1 cellular context compared by ENCODE assay signal in the genomic region with DNA sequence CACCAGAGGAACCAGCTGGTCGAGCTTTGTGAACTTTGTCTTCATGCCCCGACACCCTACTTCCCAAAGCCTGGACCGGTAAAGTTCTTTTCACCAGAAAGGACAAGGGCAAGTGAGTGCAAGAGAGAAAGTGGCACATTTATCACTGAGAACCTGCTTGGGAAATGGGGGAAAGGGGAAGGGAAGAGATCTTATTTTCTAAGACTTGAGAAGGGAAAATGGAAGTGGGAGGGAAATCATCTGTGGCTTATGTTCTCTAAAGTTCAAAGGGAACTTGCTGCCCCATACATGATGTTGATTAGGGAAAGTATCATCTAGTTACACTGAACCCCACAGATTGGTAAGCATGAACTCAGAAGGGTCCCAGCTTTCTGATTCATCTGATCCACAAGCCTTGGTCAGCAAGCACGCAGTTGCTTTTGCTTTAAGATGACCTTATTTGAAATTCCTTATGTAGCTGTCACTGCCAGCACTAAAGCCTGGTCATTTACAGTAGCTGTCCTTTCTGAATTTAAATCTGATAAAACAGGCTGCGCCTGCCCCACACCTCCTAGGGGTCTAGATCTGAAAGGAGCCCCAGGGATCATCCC.
TF ChIP-seq lines count a peak whose summit lies in the region.

No MANE protein-coding gene starts in this region.

TF ChIP-seq in HepG2, 621 proteins besides CTCF, POLR2A, EP300 and RAD21 (continued from another document):
- TF ChIP-seq, protein P1, sequence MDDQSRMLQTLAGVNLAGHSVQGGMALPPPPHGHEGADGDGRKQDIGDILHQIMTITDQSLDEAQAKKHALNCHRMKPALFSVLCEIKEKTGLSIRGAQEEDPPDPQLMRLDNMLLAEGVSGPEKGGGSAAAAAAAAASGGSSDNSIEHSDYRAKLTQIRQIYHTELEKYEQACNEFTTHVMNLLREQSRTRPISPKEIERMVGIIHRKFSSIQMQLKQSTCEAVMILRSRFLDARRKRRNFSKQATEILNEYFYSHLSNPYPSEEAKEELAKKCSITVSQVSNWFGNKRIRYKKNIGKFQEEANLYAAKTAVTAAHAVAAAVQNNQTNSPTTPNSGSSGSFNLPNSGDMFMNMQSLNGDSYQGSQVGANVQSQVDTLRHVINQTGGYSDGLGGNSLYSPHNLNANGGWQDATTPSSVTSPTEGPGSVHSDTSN (CRISPR knock-in tag; IDR thresholded peaks at IDR 0.05; ENCODE audit: borderline replicate concordance) = no peak
- TF ChIP-seq HNF4A (CRISPR knock-in tag; IDR thresholded peaks at IDR 0.05) = peak; percentile 46; the same call in 1 of the 2 replicates
TF ChIP-seq in HepG2: peak in this region for 4.
